ENCODE assay signal across 8 cellular contexts in the genomic region with DNA sequence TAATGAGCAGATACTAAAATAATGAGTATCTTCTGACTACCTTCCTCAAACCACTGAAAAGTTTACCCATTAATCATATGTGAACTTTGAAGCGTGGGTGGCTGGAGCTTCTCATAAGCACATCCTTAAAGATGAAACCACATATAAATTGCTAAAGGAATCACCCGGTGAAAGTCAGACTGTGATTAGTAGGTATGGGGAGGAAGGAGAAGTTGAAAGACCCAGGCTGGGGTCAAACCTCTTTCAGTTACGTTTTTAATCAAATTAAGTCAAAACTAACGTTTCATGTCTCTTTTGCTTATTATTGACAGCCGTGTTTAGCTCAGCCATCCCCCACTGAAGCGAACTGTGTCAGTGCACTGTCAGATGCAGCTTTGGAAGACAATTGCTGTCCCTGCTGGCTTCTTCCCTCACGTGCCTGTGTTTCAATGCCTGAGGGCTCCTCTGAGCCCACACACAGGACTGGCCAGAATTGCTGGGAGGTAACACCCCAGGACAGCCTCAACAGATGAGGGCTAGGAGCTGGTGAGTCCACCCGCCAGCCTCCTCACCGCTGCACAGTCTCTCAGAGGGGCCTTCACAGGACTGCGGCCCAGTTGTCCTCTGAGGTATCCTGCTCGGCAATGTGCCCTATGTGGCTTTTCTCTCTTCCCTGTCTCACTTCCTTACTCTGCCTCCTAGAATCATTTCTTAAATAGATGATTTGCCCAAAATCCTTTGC. TPM values are rescaled to one million over a fixed set of nuclear protein-coding genes. Genes with fewer than 3 reads are reported as not detected.
A peak's percentile ranks its signal among the peaks of the same experiment; 100 is the strongest.
DNase-seq lines count a peak whose midpoint lies in the region; ATAC-seq, FAIRE-seq and TF ChIP-seq lines count a peak whose summit lies in the region.

No MANE protein-coding gene starts in this region.

- no peaks in the 10 kb centered on the region for H3K36me3 Mint-ChIP-seq in immature natural killer cell

- no peak overlapping the region for H3K4me2 ChIP-seq in A549

- TF ChIP-seq RAD21 in A549 (conservative IDR thresholded peaks at IDR 0.05 in 1 of 2, IDR thresholded peaks at IDR 0.05 in 1 of 2), result no peak

- no peak overlapping the region for H3K4me3 ChIP-seq in A549

- FAIRE-seq in A549 (lab: Jason Lieb, UNC), result no peak

- H3K9me3 Mint-ChIP-seq in immature natural killer cell, result no peaks in the 10 kb centered on the region

- no peaks in the 10 kb centered on the region for H3K9me3 ChIP-seq in A549

- DNase-seq in A549 (ENCODE audit: low read depth in 1 of 2, low spot score in 1 of 2) (no peak), ecto neural progenitor cell (ENCODE audit: low spot score) (peak; percentile 58), immature natural killer cell (no peak), G401 (ENCODE audit: low spot score) (no peak)
- DNase-seq in stimulated activated CD4-positive, alpha-beta T cell treated with anti-CD3 and anti-CD28 coated beads, Interleukin-4, amount 100 ng/mL, for 1 hour, result peak; percentile 53

- H3K27ac ChIP-seq in A549, result no peak overlapping the region

- no peak overlapping the region for H3K4me3 Mint-ChIP-seq in immature natural killer cell

- ATAC-seq in A549 (peak; percentile 34 to 42; a peak in 4 of 6 replicates), GM19023 (IDR thresholded peaks at IDR 0.05; ENCODE audit: unreplicated experiment) (peak; percentile 76), HG03066 (IDR thresholded peaks at IDR 0.05; ENCODE audit: low read depth, unreplicated experiment) (peak; percentile 79), SK-N-SH treated with all-trans-retinoic acid at 6 μM for 48 hours (peak; percentile 65)

- TF ChIP-seq EP300 in A549 (IDR thresholded peaks at IDR 0.05), result no peak

- peaks cover 1 to 11% (median 4%) of the 10 kb centered on the region in 3 donors for H3K27me3 Mint-ChIP-seq in immature natural killer cell (ENCODE audit: low read depth in 3 of 3)

- peak overlapping the region in 1 of 6 donors; percentile 46 for H3K27ac Mint-ChIP-seq in immature natural killer cell

- H3K4me1 ChIP-seq in A549, result peaks cover 6% of the 10 kb centered on the region; the same call in 2 of the 3 replicates

- in situ Hi-C loops in G401 (cut with HindIII; ENCODE audit: low sequenced_read_pairs), result no loop called here

- WGBS in A549 (ENCODE audit: missing lambda C conversion rate), result 69% methylated on average over 11 of the region's 11 CpGs

- CTCF ChIA-PET in A549 (lab: Yijun Ruan, JAX), result interaction anchor here (0.5 to 1.5 kb wide), 4 partner anchors 26 to 906 kb away, joined by 3 to 4 read pairs (median 4); no protein-coding TSS in a partner anchor

- TF ChIP-seq POLR2A in A549 (IDR thresholded peaks at IDR 0.05; ENCODE audit: low read length), result no peak

- TF ChIP-seq CTCF in A549 (IDR thresholded peaks at IDR 0.05), result no peak

- POLR2A ChIA-PET in A549 (lab: Yijun Ruan, JAX), result no interaction called here

- H3K4me1 Mint-ChIP-seq in immature natural killer cell, result peaks cover 2 to 3% of the 10 kb centered on the region in 2 donors

TF ChIP-seq in A549, 52 proteins besides CTCF, POLR2A, EP300 and RAD21:
- TF ChIP-seq KDM1A (IDR thresholded peaks at IDR 0.05; ENCODE audit: low read depth) (no peak), FOSL2 (IDR thresholded peaks at IDR 0.05) (no peak), FOSL2 (CRISPR knock-in tag; IDR thresholded peaks at IDR 0.05) (no peak), CEBPB (IDR thresholded peaks at IDR 0.05) (no peak), HOXB5 (CRISPR knock-in tag; IDR thresholded peaks at IDR 0.05) (no peak), RFX5 (IDR thresholded peaks at IDR 0.05) (no peak), FOSB (CRISPR knock-in tag; IDR thresholded peaks at IDR 0.05) (no peak), SREBF2 (IDR thresholded peaks at IDR 0.05) (no peak), JUN (IDR thresholded peaks at IDR 0.05) (no peak), CBX8 (IDR thresholded peaks at IDR 0.05) (no peak), NR3C1 (IDR thresholded peaks at IDR 0.05) (no peak), RCOR1 (IDR thresholded peaks at IDR 0.05; ENCODE audit: low read depth, low read length) (no peak)
- TF ChIP-seq, protein P1, sequence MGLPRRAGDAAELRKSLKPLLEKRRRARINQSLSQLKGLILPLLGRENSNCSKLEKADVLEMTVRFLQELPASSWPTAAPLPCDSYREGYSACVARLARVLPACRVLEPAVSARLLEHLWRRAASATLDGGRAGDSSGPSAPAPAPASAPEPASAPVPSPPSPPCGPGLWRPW (IDR thresholded peaks at IDR 0.05), result no peak

TF ChIP-seq in SK-N-SH treated with all-trans-retinoic acid at 6 μM for 48 hours, 23 proteins besides CTCF, POLR2A, EP300 and RAD21:
- no peak for TF ChIP-seq BACH2 (CRISPR knock-in tag; IDR thresholded peaks at IDR 0.05; ENCODE audit: borderline replicate concordance)
- TF ChIP-seq CSDC2 (CRISPR knock-in tag; IDR thresholded peaks at IDR 0.05), result no peak
- no peak for TF ChIP-seq ZNF565 (CRISPR knock-in tag; conservative IDR thresholded peaks at IDR 0.05; ENCODE audit: low read depth)
- no peak for TF ChIP-seq SNAI2 (CRISPR knock-in tag; IDR thresholded peaks at IDR 0.05)
- no peak for TF ChIP-seq ESRRG (CRISPR knock-in tag; IDR thresholded peaks at IDR 0.05)

RNA-seq across cellular contexts. Expression of a gene that starts 29.3 kb away (rescaled TPM):
- 12.6 and 16.0 TPM in 2 replicates for polyA plus RNA-seq in A549 (2011; rRNA removed)
- polyA plus RNA-seq in A549 (2012; cell fraction: cytosol; rRNA removed), result 13.6 and 13.9 TPM in 2 replicates
- polyA plus RNA-seq in A549 (2012; cell fraction: nucleus; rRNA removed), result 8.2 and 9.2 TPM in 2 replicates
- 10.5 to 11.2 TPM (median 10.9 TPM) in 3 replicates for polyA plus RNA-seq in A549 (2017; fragmentation: RNase III; extraction: RNeasy Plus Mini Kit Qiagen cat#74134 plus additional on column Dnase treatment)
- polyA minus RNA-seq in A549 (2011; rRNA and poly(A)+ RNA removed), result 7.3 and 7.5 TPM in 2 replicates
- 100 to 1,000 TPM in 1 of 3 donors, 10 to 100 TPM in 2; 52.1 to 160 (median 67.4) TPM for polyA plus RNA-seq in immature natural killer cell
- total RNA-seq in G401 (2014; rRNA removed; shearing (Covaris generic)), result 5.1 and 5.6 TPM in 2 replicates

Comparison
In these comparisons a context has a peak if more than half of its experiments do, and no peak if none do; other contexts are left out.
1. DNase-seq: peak in ecto neural progenitor cell (single experiment) and stimulated activated CD4-positive, alpha-beta T cell treated with anti-CD3 and anti-CD28 coated beads, Interleukin-4, amount 100 ng/mL, for 1 hour (single experiment); none in A549 (0 of 2), immature natural killer cell (0 of 3) and G401 (single experiment).
2. Peak in every context shown above with its lines, with median percentiles within 50 percentile points of each other: ATAC-seq.